Comparison of ENCODE assay signal across 29 cellular contexts in the genomic region with DNA sequence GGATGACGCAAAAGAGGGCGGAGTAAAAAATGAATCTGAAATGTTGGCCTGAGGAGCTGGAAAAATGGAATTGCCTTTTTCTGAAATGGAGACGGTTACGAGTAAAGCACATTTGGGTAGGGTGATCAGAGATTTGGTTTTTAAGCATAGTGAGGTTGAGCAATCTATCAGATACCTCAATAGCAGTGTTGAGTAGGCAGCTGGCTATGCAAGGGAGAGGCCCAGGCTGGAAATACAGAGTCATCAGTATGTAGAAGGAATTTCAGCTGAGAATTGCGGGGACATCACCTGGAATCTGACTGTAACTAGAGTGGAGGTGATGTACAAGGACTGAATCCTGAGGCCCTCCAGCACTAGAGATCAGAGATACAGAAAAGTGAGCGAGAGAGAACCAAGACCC.
"Had no signal": no experiment of that assay in that cellular context is flagged by ENCODE, and none has a peak within 500 bp of the region (broad histone marks: within the 10 kb centered on the region; RNA-seq: fewer than 3 reads in every experiment).

No MANE protein-coding gene starts in this region.

- H3K4me1 ChIP-seq: right lobe of liver, upper lobe of right lung had no signal

- DNase-seq: activated CD4-positive, alpha-beta T cell treated with anti-CD3 and anti-CD28 coated beads for 36 hours; activated CD4-positive, CD25-positive, alpha-beta regulatory T cell; activated CD8-positive, alpha-beta memory T cell treated with anti-CD3 and anti-CD28 coated beads, Interleukin-2, amount 10 ng/mL, durations not matched to agents 7 days and 5 days; activated CD8-positive, alpha-beta T cell treated with anti-CD3 and anti-CD28 coated beads, Interleukin-2, amount 10 ng/mL, durations not matched to agents 7 days and 5 days; activated naive CD4-positive, alpha-beta T cell; activated T-cell treated with anti-CD3 and anti-CD28 coated beads, Interleukin-2, amount 50 U/mL, for 48 hours; anterior cingulate cortex; cerebellar nuclear complex; dorsolateral prefrontal cortex; effector memory CD4-positive, alpha-beta T cell; head of caudate nucleus; hypothalamus; immature natural killer cell; kidney glomerular epithelial cell; natural killer cell; posterior cingulate gyrus; right lobe of liver; stimulated activated CD4-positive, alpha-beta T cell treated with anti-CD3 and anti-CD28 coated beads, Interleukin-12 subunit alpha, Interleukin-12 subunit beta, amount 100 ng/mL, for 4 hours; stimulated activated CD4-positive, alpha-beta T cell treated with anti-CD3 and anti-CD28 coated beads, Interleukin-4, amount 100 ng/mL, for 1 hour; substantia nigra; T-helper 1 cell; upper lobe of right lung had no signal

- H3K9me3 Mint-ChIP-seq: activated naive CD4-positive, alpha-beta T cell treated with anti-CD3 and anti-CD28 coated beads, Interleukin-2, amount 50 U/mL, for 72 hours; activated T-helper 2 cell treated with anti-CD3 and anti-CD28 coated beads, Interferon-gamma antibody, Interleukin-2, Interleukin-4, amounts not matched to agents 10 μg/mL and 5 μg/mL and 100 μg/mL, durations not matched to agents 14 hours and 24 hours and 36 hours; immature natural killer cell; memory B cell; natural killer cell; stimulated activated effector memory CD8-positive, alpha-beta T cell treated with anti-CD3 and anti-CD28 coated beads, Interleukin-12 subunit alpha, Interleukin-12 subunit beta, amount 100 ng/mL, for 72 hours; stimulated activated naive CD8-positive, alpha-beta T cell treated with anti-CD3 and anti-CD28 coated beads, Interleukin-15, Interleukin-2, amounts not matched to agents 100 ng/mL and 50 ng/mL, for 24 hours had no signal

- H3K4me3 ChIP-seq: coronary artery, dorsolateral prefrontal cortex, right lobe of liver, skin epidermis, upper lobe of right lung had no signal

- H3K4me3 Mint-ChIP-seq: activated CD4-positive, alpha-beta T cell treated with anti-CD3 and anti-CD28 coated beads for 36 hours; activated CD8-positive, alpha-beta memory T cell treated with anti-CD3 and anti-CD28 coated beads, Interleukin-2, amount 10 ng/mL, durations not matched to agents 7 days and 5 days; activated CD8-positive, alpha-beta T cell treated with anti-CD3 and anti-CD28 coated beads, Interleukin-2, amount 10 ng/mL, durations not matched to agents 7 days and 5 days; immature natural killer cell; memory B cell; natural killer cell; stimulated activated effector memory CD8-positive, alpha-beta T cell treated with anti-CD3 and anti-CD28 coated beads, Interleukin-12 subunit alpha, Interleukin-12 subunit beta, amount 100 ng/mL, for 72 hours; stimulated activated naive CD8-positive, alpha-beta T cell treated with anti-CD3 and anti-CD28 coated beads, Interleukin-15, Interleukin-2, amounts not matched to agents 100 ng/mL and 50 ng/mL, for 24 hours had no signal

- H3K9me3 ChIP-seq: right lobe of liver, upper lobe of right lung had no signal

- H3K27me3 Mint-ChIP-seq: activated CD4-positive, alpha-beta T cell treated with anti-CD3 and anti-CD28 coated beads for 36 hours; memory B cell; stimulated activated naive CD8-positive, alpha-beta T cell treated with anti-CD3 and anti-CD28 coated beads, Interleukin-15, Interleukin-2, amounts not matched to agents 100 ng/mL and 50 ng/mL, for 24 hours had no signal

- H3K4me1 Mint-ChIP-seq: activated CD4-positive, alpha-beta T cell treated with anti-CD3 and anti-CD28 coated beads for 36 hours; activated CD8-positive, alpha-beta memory T cell treated with anti-CD3 and anti-CD28 coated beads, Interleukin-2, amount 10 ng/mL, durations not matched to agents 7 days and 5 days; immature natural killer cell; memory B cell; natural killer cell; stimulated activated effector memory CD8-positive, alpha-beta T cell treated with anti-CD3 and anti-CD28 coated beads, Interleukin-12 subunit alpha, Interleukin-12 subunit beta, amount 100 ng/mL, for 72 hours had no signal

- H3K27ac Mint-ChIP-seq: activated CD4-positive, alpha-beta T cell treated with anti-CD3 and anti-CD28 coated beads for 36 hours; activated CD8-positive, alpha-beta memory T cell treated with anti-CD3 and anti-CD28 coated beads, Interleukin-2, amount 10 ng/mL, durations not matched to agents 7 days and 5 days; activated CD8-positive, alpha-beta T cell treated with anti-CD3 and anti-CD28 coated beads, Interleukin-2, amount 10 ng/mL, durations not matched to agents 7 days and 5 days; activated naive CD4-positive, alpha-beta T cell treated with anti-CD3 and anti-CD28 coated beads, Interleukin-2, amount 50 U/mL, for 72 hours; activated T-helper 2 cell treated with anti-CD3 and anti-CD28 coated beads, Interferon-gamma antibody, Interleukin-2, Interleukin-4, amounts not matched to agents 10 μg/mL and 5 μg/mL and 100 μg/mL, durations not matched to agents 14 hours and 24 hours and 36 hours; immature natural killer cell; memory B cell; natural killer cell; stimulated activated effector memory CD8-positive, alpha-beta T cell treated with anti-CD3 and anti-CD28 coated beads, Interleukin-12 subunit alpha, Interleukin-12 subunit beta, amount 100 ng/mL, for 72 hours; stimulated activated naive CD8-positive, alpha-beta T cell treated with anti-CD3 and anti-CD28 coated beads, Interleukin-15, Interleukin-2, amounts not matched to agents 100 ng/mL and 50 ng/mL, for 24 hours had no signal

- H3K27me3 ChIP-seq: dorsolateral prefrontal cortex, right lobe of liver, upper lobe of right lung had no signal

- H3K36me3 Mint-ChIP-seq: activated CD8-positive, alpha-beta memory T cell treated with anti-CD3 and anti-CD28 coated beads, Interleukin-2, amount 10 ng/mL, durations not matched to agents 7 days and 5 days; immature natural killer cell; natural killer cell; stimulated activated effector memory CD8-positive, alpha-beta T cell treated with anti-CD3 and anti-CD28 coated beads, Interleukin-12 subunit alpha, Interleukin-12 subunit beta, amount 100 ng/mL, for 72 hours had no signal

- H3K27ac ChIP-seq: coronary artery, dorsolateral prefrontal cortex, right lobe of liver, skin epidermis, upper lobe of right lung had no signal

- ATAC-seq: activated CD4-positive, alpha-beta T cell treated with anti-CD3 and anti-CD28 coated beads for 36 hours; activated CD8-positive, alpha-beta memory T cell treated with anti-CD3 and anti-CD28 coated beads, Interleukin-2, amount 10 ng/mL, durations not matched to agents 7 days and 5 days; activated CD8-positive, alpha-beta T cell treated with anti-CD3 and anti-CD28 coated beads, Interleukin-2, amount 10 ng/mL, durations not matched to agents 7 days and 5 days; activated naive CD4-positive, alpha-beta T cell treated with anti-CD3 and anti-CD28 coated beads, Interleukin-2, amount 50 U/mL, for 72 hours; natural killer cell; stimulated activated effector memory CD8-positive, alpha-beta T cell treated with anti-CD3 and anti-CD28 coated beads, Interleukin-12 subunit alpha, Interleukin-12 subunit beta, amount 100 ng/mL, for 72 hours had no signal
